1 cellular context compared by ENCODE assay signal in genomic region chr14:36241183-36241582, GRCh38.
TF ChIP-seq lines count a peak whose summit lies in the region.

No MANE protein-coding gene starts in this region.

TF ChIP-seq in SK-N-SH treated with all-trans-retinoic acid at 6 μM for 48 hours, 23 proteins besides CTCF, POLR2A, EP300 and RAD21 (continued from another document):
- TF ChIP-seq PATZ1 (CRISPR knock-in tag; IDR thresholded peaks at IDR 0.05; ENCODE audit: borderline replicate concordance), result no peak
